ENCODE assay signal across 11 cellular contexts in genomic region chr16:3171855-3172593, GRCh38. TPM values are rescaled to one million over a fixed set of nuclear protein-coding genes. Genes with fewer than 3 reads are reported as not detected.
DNase-seq lines count a peak whose midpoint lies in the region; ATAC-seq and TF ChIP-seq lines count a peak whose summit lies in the region.
"Had no signal": no experiment of that assay in that cellular context is flagged by ENCODE, and none has a peak within 500 bp of the region (broad histone marks: within the 10 kb centered on the region; RNA-seq: fewer than 3 reads in every experiment).

No MANE protein-coding gene starts in this region.

- no peak overlapping the region for H3K4ac ChIP-seq in H9 (ENCODE audit: low read depth, low read length)

- H4K8ac ChIP-seq in H9 (replicated peaks; ENCODE audit: insufficient read length, low read depth, low read length) = no peak overlapping the region

- H4K5ac ChIP-seq in H9 (ENCODE audit: insufficient read length, low read depth, low read length) = no peak overlapping the region

- POLR2A ChIA-PET in T-cell (lab: Charles Lee) = no interaction called here

- H2BK20ac ChIP-seq in H9 (ENCODE audit: low read depth, low read length, poor library complexity, severe bottlenecking) = no peak overlapping the region

- no peaks in the 10 kb centered on the region for H3K27me3 ChIP-seq in H9 (ENCODE audit: insufficient read depth, low read length)

- WGBS in H9 (ENCODE audit: extremely low coverage, insufficient read length, low lambda C conversion rate) = no CpG with 5 or more reads among the region's 41 CpGs

- no peak for TF ChIP-seq CTCF in H9 (conservative IDR thresholded peaks at IDR 0.05)
- TF ChIP-seq CTCF in epithelial cell of proximal tubule (conservative IDR thresholded peaks at IDR 0.05; ENCODE audit: low read depth, low read length) = no peak

- H3K4me3 ChIP-seq in epithelial cell of proximal tubule (ENCODE audit: low read depth, low read length) = peak overlapping the region; percentile 42
- H3K4me3 ChIP-seq: SK-N-MC had no signal

- H3K23ac ChIP-seq in H9 (ENCODE audit: insufficient read length, low read depth, low read length) = no peak overlapping the region

- H3K14ac ChIP-seq in H9 (ENCODE audit: insufficient read depth, low read length) = no peak overlapping the region

- no peak overlapping the region for H2AK5ac ChIP-seq in H9 (ENCODE audit: insufficient read length, low read length)

- peaks cover 12% of the 10 kb centered on the region for H3K23me2 ChIP-seq in H9 (ENCODE audit: insufficient read length, low read depth, low read length, poor library complexity, severe bottlenecking)

- H3K56ac ChIP-seq in H9 (ENCODE audit: insufficient read length, low read depth, low read length) = no peak overlapping the region

- H3K27ac Mint-ChIP-seq in H9 = peak overlapping the region in 2 of 3 experiments; percentile 32 to 93; a peak in 4 of 7 replicates
- H3K27ac Mint-ChIP-seq in T-cell = peak overlapping the region; percentile 81
- H3K27ac Mint-ChIP-seq in stimulated activated effector memory CD8-positive, alpha-beta T cell treated with anti-CD3 and anti-CD28 coated beads, Interleukin-12 subunit alpha, Interleukin-12 subunit beta, amount 100 ng/mL, for 72 hours = peak overlapping the region; percentile 91

- no peak overlapping the region for H2BK15ac ChIP-seq in H9 (ENCODE audit: low read depth, low read length)

- H2BK12ac ChIP-seq in H9 (ENCODE audit: insufficient read length, low read depth, low read length) = no peak overlapping the region

- no peaks in the 10 kb centered on the region; a peak in 1 of 5 replicates for H3K9me3 Mint-ChIP-seq in H9
- H3K9me3 Mint-ChIP-seq in T-cell = no peaks in the 10 kb centered on the region
- no peaks in the 10 kb centered on the region for H3K9me3 Mint-ChIP-seq in stimulated activated effector memory CD8-positive, alpha-beta T cell treated with anti-CD3 and anti-CD28 coated beads, Interleukin-12 subunit alpha, Interleukin-12 subunit beta, amount 100 ng/mL, for 72 hours

- no peak overlapping the region for H2BK120ac ChIP-seq in H9 (ENCODE audit: low read depth, low read length, poor library complexity, severe bottlenecking)

- H3K27ac ChIP-seq in H9 (ENCODE audit: insufficient read length, low read depth, low read length) = no peak overlapping the region
- H3K27ac ChIP-seq: heart left ventricle, SK-N-MC had no signal

- no peaks in the 10 kb centered on the region for H4K20me1 ChIP-seq in H9 (ENCODE audit: control insufficient read depth, insufficient read depth, insufficient read length)

- H2BK5ac ChIP-seq in H9 (ENCODE audit: insufficient read length, low read length) = no peak overlapping the region

- peaks cover 40% of the 10 kb centered on the region for H3K27me3 Mint-ChIP-seq in H9 (ENCODE audit: low read depth)
- H3K27me3 Mint-ChIP-seq in T-cell = peaks cover 32 to 50% of the 10 kb centered on the region in 2 donors

- no peak overlapping the region for H3K9ac ChIP-seq in H9 (ENCODE audit: extremely low read depth, insufficient read length, low read length)

- H3K36me3 Mint-ChIP-seq in H9 (ENCODE audit: insufficient read depth in 1 of 3, low read depth in 3 of 3) (no peaks in the 10 kb centered on the region), T-cell (no peaks in the 10 kb centered on the region)
- peaks cover 23% of the 10 kb centered on the region for H3K36me3 Mint-ChIP-seq in stimulated activated effector memory CD8-positive, alpha-beta T cell treated with anti-CD3 and anti-CD28 coated beads, Interleukin-12 subunit alpha, Interleukin-12 subunit beta, amount 100 ng/mL, for 72 hours

- H3K4me2 ChIP-seq in H9 (ENCODE audit: insufficient read depth, insufficient read length, low read length) = peak overlapping the region; percentile 48

- no peak overlapping the region for H3K18ac ChIP-seq in H9 (ENCODE audit: insufficient read length, low read depth, low read length)

- H3K4me3 Mint-ChIP-seq in H9 (peak overlapping the region; percentile 70 to 82), T-cell (peak overlapping the region; percentile 74 to 83 (median 77))
- peak overlapping the region; percentile 77 for H3K4me3 Mint-ChIP-seq in stimulated activated effector memory CD8-positive, alpha-beta T cell treated with anti-CD3 and anti-CD28 coated beads, Interleukin-12 subunit alpha, Interleukin-12 subunit beta, amount 100 ng/mL, for 72 hours

- H4K91ac ChIP-seq in H9 (ENCODE audit: insufficient read length, low read depth, low read length) = no peak overlapping the region

- no peaks in the 10 kb centered on the region for H3K79me1 ChIP-seq in H9 (ENCODE audit: insufficient read depth, low read depth, low read length, poor library complexity, severe bottlenecking)

- no peaks in the 10 kb centered on the region for H3K79me2 ChIP-seq in H9 (ENCODE audit: insufficient read depth, low read length)

- ATAC-seq in T-cell (replicated peaks in 1 of 4) (peak in 3 of 4 experiments; percentile 43 to 46 (median 45)), GM21825 (IDR thresholded peaks at IDR 0.05; ENCODE audit: unreplicated experiment) (no peak), HG03460 (IDR thresholded peaks at IDR 0.05; ENCODE audit: unreplicated experiment) (no peak), GM21529 (IDR thresholded peaks at IDR 0.05; ENCODE audit: unreplicated experiment) (no peak)
- ATAC-seq in stimulated activated effector memory CD8-positive, alpha-beta T cell treated with anti-CD3 and anti-CD28 coated beads, Interleukin-12 subunit alpha, Interleukin-12 subunit beta, amount 100 ng/mL, for 72 hours = peak; percentile 52

- H3K9me3 ChIP-seq in H9 (ENCODE audit: control insufficient read depth, low read depth, low read length) = no peaks in the 10 kb centered on the region
- H3K9me3 ChIP-seq: heart left ventricle had no signal

- H3T11ph ChIP-seq in H9 (ENCODE audit: low read length) = no peak overlapping the region

- H3K4me1 Mint-ChIP-seq in H9 = peaks cover 20 to 21% of the 10 kb centered on the region in 2 experiments
- peaks cover 33 to 38% (median 38%) of the 10 kb centered on the region in 3 donors for H3K4me1 Mint-ChIP-seq in T-cell
- H3K4me1 Mint-ChIP-seq in stimulated activated effector memory CD8-positive, alpha-beta T cell treated with anti-CD3 and anti-CD28 coated beads, Interleukin-12 subunit alpha, Interleukin-12 subunit beta, amount 100 ng/mL, for 72 hours = peaks cover 32% of the 10 kb centered on the region

- H3K4me1 ChIP-seq in H9 (ENCODE audit: insufficient read depth, low read length) = no peaks in the 10 kb centered on the region

- no peak overlapping the region for H2AFZ ChIP-seq in H9 (ENCODE audit: low read length)

- CTCF ChIA-PET in T-cell (lab: Charles Lee) = interaction anchor here (0.8 to 1.0 kb wide), 3 partner anchors 11 to 141 kb away, joined by 3 to 5 read pairs (median 3); no protein-coding TSS in a partner anchor

- DNase-seq in H9 (peak; percentile 87), T-cell (peak in 7 of 34 experiments; percentile 24 to 48 (median 34)), epithelial cell of proximal tubule (ENCODE audit: low read depth) (no peak), NCI-H526 (lab: John Stamatoyannopoulos, UW) (no peak)
- peak in 1 of 2 donors; percentile 38 for DNase-seq in stimulated activated effector memory CD8-positive, alpha-beta T cell treated with anti-CD3 and anti-CD28 coated beads, Interleukin-12 subunit alpha, Interleukin-12 subunit beta, amount 100 ng/mL, for 72 hours (ENCODE audit: low spot score in 2 of 2)

RNA-seq across cellular contexts. Expression of gene OR1F1, which starts 16.0 kb away (rescaled TPM):
- total RNA-seq in H9 (2021) (not detected in 2 replicates), T-cell (not detected), epithelial cell of proximal tubule (0.52 TPM in 1 of 2 replicates, not detected in the other)
- total RNA-seq: heart left ventricle, subcutaneous adipose tissue had no signal

RNA-seq across cellular contexts. Expression of gene ZNF213, which starts 37.2 kb away (rescaled TPM):
- total RNA-seq in H9 (2021) = 6.2 and 6.4 TPM in 2 replicates
- total RNA-seq in T-cell = 10 to 100 TPM in 3 of 5 donors, 1 to 10 TPM in 2; 3.1 to 16.9 (median 12.8) TPM
- 2.4 and 7.7 TPM in 2 replicates for total RNA-seq in epithelial cell of proximal tubule

RNA-seq across cellular contexts. Expression of gene ZNF205, which starts 59.6 kb away (rescaled TPM):
- total RNA-seq in H9 (2021) = 16.8 and 18.8 TPM in 2 replicates
- total RNA-seq in T-cell = under 1 TPM in 1 of 5 donors, not detected in 4; 0.38 TPM
- total RNA-seq in epithelial cell of proximal tubule = 15.8 and 22.1 TPM in 2 replicates

Comparison
In these comparisons a context has a peak if more than half of its experiments do, and no peak if none do; other contexts are left out.
1. ATAC-seq: peak in T-cell (3 of 4) and stimulated activated effector memory CD8-positive, alpha-beta T cell treated with anti-CD3 and anti-CD28 coated beads, Interleukin-12 subunit alpha, Interleukin-12 subunit beta, amount 100 ng/mL, for 72 hours (single experiment); none in GM21825 (single experiment), HG03460 (single experiment) and GM21529 (single experiment).
2. RNA of gene ZNF205, which starts 59.6 kb away (total RNA-seq): 16.8 to 18.8 TPM in H9 and 15.8 to 22.1 TPM in epithelial cell of proximal tubule; 0.38 TPM in T-cell; every median in the first group is over 10 times any median in the second.
3. Peak in every context shown above with its lines, with median percentiles within 50 percentile points of each other: H3K27ac Mint-ChIP-seq and H3K4me3 Mint-ChIP-seq.